13 cellular contexts compared by ENCODE assay signal in genomic region chr4:4855293-4856070, GRCh38. TPM values are rescaled to one million over a fixed set of nuclear protein-coding genes. Genes with fewer than 3 reads are reported as not detected.
DNase-seq lines count a peak whose midpoint lies in the region; ATAC-seq and TF ChIP-seq lines count a peak whose summit lies in the region.
"Had no signal": no experiment of that assay in that cellular context is flagged by ENCODE, and none has a peak within 500 bp of the region (broad histone marks: within the 10 kb centered on the region; RNA-seq: fewer than 3 reads in every experiment).

No MANE protein-coding gene starts in this region.

- no peak for TF ChIP-seq CTCF in neural progenitor cell (IDR thresholded peaks at IDR 0.05)

- no peaks in the 10 kb centered on the region for H3K36me3 ChIP-seq in neural progenitor cell
- H3K36me3 ChIP-seq: thyroid gland had no signal

- H3K9me3 ChIP-seq in neural progenitor cell (ENCODE audit: low read depth) = no peaks in the 10 kb centered on the region
- H3K9me3 ChIP-seq: thyroid gland had no signal

- H3K4me1 ChIP-seq in neural progenitor cell = peaks cover 59% of the 10 kb centered on the region

- peak overlapping the region; percentile 24 for H3K4me3 ChIP-seq in neural progenitor cell
- H3K4me3 ChIP-seq: thyroid gland had no signal

- H3F3A ChIP-seq in neural progenitor cell (ENCODE audit: low read depth) = peaks cover 65% of the 10 kb centered on the region

- CTCF ChIA-PET in HEK293T (lab: Yijun Ruan, JAX) = interaction anchor here (0.6 kb wide), 1 partner anchor 197 kb away, joined by 3 read pairs; no protein-coding TSS in a partner anchor

- H3K9ac ChIP-seq in neural progenitor cell = no peak overlapping the region

- peak overlapping the region; percentile 67 for H3K4me2 ChIP-seq in neural progenitor cell

- no peak overlapping the region for H2AFZ ChIP-seq in neural progenitor cell (replicated peaks)

- POLR2A ChIA-PET in HEK293T (lab: Yijun Ruan, JAX) = no interaction called here

- H3K36me3 Mint-ChIP-seq in neural progenitor cell = peaks cover under 1% of the 10 kb centered on the region

- H3K27ac ChIP-seq in neural progenitor cell = no peak overlapping the region
- H3K27ac ChIP-seq: thyroid gland had no signal

- H4K20me1 ChIP-seq in neural progenitor cell (ENCODE audit: low read depth) = peaks cover 81% of the 10 kb centered on the region

- peaks cover 61% of the 10 kb centered on the region for H3K4me1 Mint-ChIP-seq in neural progenitor cell

- H3K27ac Mint-ChIP-seq in neural progenitor cell = peak overlapping the region; percentile 94

- H3K4me3 Mint-ChIP-seq in neural progenitor cell = peak overlapping the region; percentile 87

- no peak for ATAC-seq in activated CD4-positive, CD25-positive, alpha-beta regulatory T cell treated with anti-CD3 and anti-CD28 coated beads, Interleukin-2, amount 50 U/mL, for 24 hours
- no peak for ATAC-seq in esophagus mucosa

- peak; percentile 7 for DNase-seq in activated CD4-positive, CD25-positive, alpha-beta regulatory T cell treated with anti-CD3 and anti-CD28 coated beads, Interleukin-2, amount 50 U/mL, for 72 hours
- DNase-seq in HEK293T (ENCODE audit: extremely low spot score) = no peak
- DNase-seq in ecto neural progenitor cell (ENCODE audit: low spot score) = peak; percentile 64
- DNase-seq in neural progenitor cell (ENCODE audit: low spot score) = peak; percentile 49
- DNase-seq in KG1 (lab: John Stamatoyannopoulos, UW) = no peak
- no peak for DNase-seq in effector CD8-positive, alpha-beta T cell (lab: John Stamatoyannopoulos, UW)
- DNase-seq: activated naive CD4-positive, alpha-beta T cell treated with Interleukin-2 at 50 U/mL for 16 hours; DMS79; effector memory CD4-positive, alpha-beta T cell; mammary epithelial cell; thyroid gland had no signal

- peaks cover 34% of the 10 kb centered on the region for H3K27me3 Mint-ChIP-seq in neural progenitor cell (ENCODE audit: insufficient read depth, low read depth)

- no peaks in the 10 kb centered on the region for H3K9me3 Mint-ChIP-seq in neural progenitor cell

- H3K79me2 ChIP-seq in neural progenitor cell (ENCODE audit: low read depth) = no peaks in the 10 kb centered on the region

- H3K27me3 ChIP-seq in neural progenitor cell = peaks cover 99% of the 10 kb centered on the region

TF ChIP-seq in HEK293T, 16 proteins besides CTCF, POLR2A, EP300 and RAD21:
- TF ChIP-seq L3MBTL2 (conservative IDR thresholded peaks at IDR 0.05) = peak; percentile 49
- TF ChIP-seq LEF1 (IDR thresholded peaks at IDR 0.05; ENCODE audit: borderline replicate concordance) = no peak

RNA-seq across cellular contexts. Expression of gene MSX1, which starts 4.0 kb away (rescaled TPM):
- total RNA-seq in neural progenitor cell (ENCODE audit: low replicate concordance) = 0.65 TPM in 1 of 2 replicates, not detected in the other
- total RNA-seq in esophagus mucosa = 0.36 TPM

Comparison
In these comparisons a context has a peak if more than half of its experiments do, and no peak if none do; other contexts are left out.
1. DNase-seq: peak in activated CD4-positive, CD25-positive, alpha-beta regulatory T cell treated with anti-CD3 and anti-CD28 coated beads, Interleukin-2, amount 50 U/mL, for 72 hours (single experiment), ecto neural progenitor cell (single experiment) and neural progenitor cell (single experiment); none in HEK293T (single experiment), KG1 (single experiment) and effector CD8-positive, alpha-beta T cell (single experiment).